Comparison of ENCODE assay signal across 11 cellular contexts in the genomic region with DNA sequence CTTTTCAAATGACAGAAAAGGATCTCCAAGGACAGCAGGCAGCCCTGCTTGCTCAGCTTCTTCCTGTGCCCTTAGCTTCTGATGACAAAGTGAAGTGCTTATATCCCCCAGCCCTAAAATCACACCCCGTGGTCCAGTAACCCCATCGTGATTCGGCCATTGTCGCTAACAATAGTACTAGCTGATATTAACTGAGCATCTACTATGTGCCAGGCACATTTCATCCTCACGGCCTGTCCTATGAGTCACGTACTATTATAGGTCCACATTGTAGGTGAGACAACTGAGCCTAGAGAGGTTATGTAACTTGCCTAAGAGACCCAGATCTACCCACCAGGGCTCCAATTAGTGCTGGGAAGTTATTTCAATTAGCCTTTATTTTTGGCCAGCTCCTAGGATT. TPM values are rescaled to one million over a fixed set of nuclear protein-coding genes. Genes with fewer than 3 reads are reported as not detected.
DNase-seq lines count a peak whose midpoint lies in the region; ATAC-seq and TF ChIP-seq lines count a peak whose summit lies in the region.
"Had no signal": no experiment of that assay in that cellular context is flagged by ENCODE, and none has a peak within 500 bp of the region (broad histone marks: within the 10 kb centered on the region; RNA-seq: fewer than 3 reads in every experiment).

No MANE protein-coding gene starts in this region.

- H3K9me3 ChIP-seq in HUES6 (ENCODE audit: control insufficient read depth, insufficient read depth, low read depth, low read length) (no peaks in the 10 kb centered on the region), neural progenitor cell (ENCODE audit: low read depth) (no peaks in the 10 kb centered on the region), SK-N-SH (no peaks in the 10 kb centered on the region)

- H4K20me1 ChIP-seq in neural progenitor cell (ENCODE audit: low read depth) = no peaks in the 10 kb centered on the region
- no peaks in the 10 kb centered on the region for H4K20me1 ChIP-seq in SK-N-SH (ENCODE audit: insufficient read depth)

- H3K9me2 ChIP-seq in SK-N-SH = no peaks in the 10 kb centered on the region

- H3K9me3 Mint-ChIP-seq in activated CD4-positive, alpha-beta T cell treated with anti-CD3 and anti-CD28 coated beads, Interleukin-2, amount 10 ng/mL, durations not matched to agents 24 days and 14 days = no peaks in the 10 kb centered on the region
- no peaks in the 10 kb centered on the region for H3K9me3 Mint-ChIP-seq in central memory CD8-positive, alpha-beta T cell
- no peaks in the 10 kb centered on the region for H3K9me3 Mint-ChIP-seq in neural progenitor cell

- WGBS in SK-N-SH (ENCODE audit: low lambda C conversion rate) = 86% methylated on average over 6 of the region's 6 CpGs

- no peak for TF ChIP-seq RAD21 in SK-N-SH (IDR thresholded peaks at IDR 0.05; ENCODE audit: low read length)

- H3K4me2 ChIP-seq in neural progenitor cell (peak overlapping the region; percentile 81), SK-N-SH (no peak overlapping the region)

- H3K27ac ChIP-seq in HUES6 (ENCODE audit: low read depth, low read length) (no peak overlapping the region), neural progenitor cell (no peak overlapping the region), SK-N-SH (ENCODE audit: low read depth in 2 of 2, low read length in 1 of 2) (no peak overlapping the region)

- TF ChIP-seq EP300 in SK-N-SH (IDR thresholded peaks at IDR 0.05; ENCODE audit: borderline replicate concordance in 1 of 2, low read depth in 1 of 2, low read length in 1 of 2) = no peak

- H3K27me3 Mint-ChIP-seq in activated CD4-positive, alpha-beta T cell treated with anti-CD3 and anti-CD28 coated beads, Interleukin-2, amount 10 ng/mL, durations not matched to agents 24 days and 14 days = peaks cover 79% of the 10 kb centered on the region
- peaks cover 45% of the 10 kb centered on the region for H3K27me3 Mint-ChIP-seq in central memory CD8-positive, alpha-beta T cell
- peaks cover 59% of the 10 kb centered on the region for H3K27me3 Mint-ChIP-seq in neural progenitor cell (ENCODE audit: insufficient read depth, low read depth)

- H3K36me3 ChIP-seq in HUES6 (ENCODE audit: control insufficient read depth, insufficient read depth, low read length) (no peaks in the 10 kb centered on the region), neural progenitor cell (no peaks in the 10 kb centered on the region), SK-N-SH (replicated peaks in 1 of 2; ENCODE audit: control insufficient read depth in 1 of 2, insufficient read depth in 2 of 2, low read length in 1 of 2) (no peaks in the 10 kb centered on the region)

- no peaks in the 10 kb centered on the region for H3K36me3 Mint-ChIP-seq in activated CD4-positive, alpha-beta T cell treated with anti-CD3 and anti-CD28 coated beads, Interleukin-2, amount 10 ng/mL, durations not matched to agents 24 days and 14 days (ENCODE audit: low read depth)
- H3K36me3 Mint-ChIP-seq in central memory CD8-positive, alpha-beta T cell (ENCODE audit: insufficient read depth) = peaks cover 2% of the 10 kb centered on the region
- no peaks in the 10 kb centered on the region for H3K36me3 Mint-ChIP-seq in neural progenitor cell

- H3K4me1 Mint-ChIP-seq in activated CD4-positive, alpha-beta T cell treated with anti-CD3 and anti-CD28 coated beads, Interleukin-2, amount 10 ng/mL, durations not matched to agents 24 days and 14 days = peaks cover 19% of the 10 kb centered on the region
- no peaks in the 10 kb centered on the region for H3K4me1 Mint-ChIP-seq in central memory CD8-positive, alpha-beta T cell
- H3K4me1 Mint-ChIP-seq in neural progenitor cell = peaks cover 7% of the 10 kb centered on the region

- DNase-seq in activated CD4-positive, alpha-beta T cell treated with anti-CD3 and anti-CD28 coated beads, Interleukin-2, amount 10 ng/mL, durations not matched to agents 24 days and 14 days = no peak
- DNase-seq in activated CD4-positive, alpha-beta T cell treated with anti-CD3 and anti-CD28 coated beads for 48 hours = no peak
- no peak for DNase-seq in central memory CD8-positive, alpha-beta T cell (ENCODE audit: low spot score in 2 of 2)
- DNase-seq in neural progenitor cell (ENCODE audit: low spot score) = no peak
- DNase-seq in dedifferentiated amniotic fluid mesenchymal stem cell (ENCODE audit: extremely low spot score) = no peak
- no peak for DNase-seq in G401 (ENCODE audit: low spot score)
- DNase-seq in SK-N-SH = no peak
- DNase-seq: NCI-H510A had no signal

- H2AFZ ChIP-seq in neural progenitor cell (replicated peaks) (no peak overlapping the region), SK-N-SH (ENCODE audit: low read depth) (no peak overlapping the region)

- POLR2A ChIA-PET in SK-N-SH (lab: Yijun Ruan, JAX) = no interaction called here

- H3K27ac Mint-ChIP-seq in activated CD4-positive, alpha-beta T cell treated with anti-CD3 and anti-CD28 coated beads, Interleukin-2, amount 10 ng/mL, durations not matched to agents 24 days and 14 days = peak overlapping the region; percentile 46
- H3K27ac Mint-ChIP-seq in central memory CD8-positive, alpha-beta T cell (ENCODE audit: low read depth) = no peak overlapping the region
- H3K27ac Mint-ChIP-seq in neural progenitor cell = no peak overlapping the region

- H3K79me2 ChIP-seq in neural progenitor cell (ENCODE audit: low read depth) = no peaks in the 10 kb centered on the region
- no peaks in the 10 kb centered on the region for H3K79me2 ChIP-seq in SK-N-SH (ENCODE audit: insufficient read depth)

- in situ Hi-C loops in G401 (cut with HindIII; ENCODE audit: low sequenced_read_pairs) = no loop called here

- peaks cover 12% of the 10 kb centered on the region; the same call in 1 of the 2 replicates for H3K4me1 ChIP-seq in HUES6 (ENCODE audit: control insufficient read depth, insufficient read depth, low read length)
- H3K4me1 ChIP-seq in neural progenitor cell = no peaks in the 10 kb centered on the region
- peaks cover 0 to 4% of the 10 kb centered on the region in 2 experiments; a peak in 1 of 4 replicates for H3K4me1 ChIP-seq in SK-N-SH (ENCODE audit: control insufficient read depth in 1 of 2, insufficient read depth in 2 of 2, low read depth in 1 of 2, low read length in 1 of 2)

- peaks cover 88% of the 10 kb centered on the region for H3K27me3 ChIP-seq in HUES6 (ENCODE audit: control insufficient read depth, insufficient read depth, low read length)
- H3K27me3 ChIP-seq in neural progenitor cell = peaks cover 90% of the 10 kb centered on the region
- peaks cover 29% of the 10 kb centered on the region; the same call in 1 of the 2 replicates for H3K27me3 ChIP-seq in SK-N-SH (ENCODE audit: insufficient read depth)

- intact Hi-C loops in activated CD4-positive, alpha-beta T cell treated with anti-CD3 and anti-CD28 coated beads, Interleukin-2, amount 10 ng/mL, durations not matched to agents 24 days and 14 days (cut with micrococcal nuclease) = loop anchor here (2.0 to 5.0 kb wide), 2 partner anchors 196 to 342 kb away; a partner anchor contains a TSS

- H3K4me3 Mint-ChIP-seq in activated CD4-positive, alpha-beta T cell treated with anti-CD3 and anti-CD28 coated beads, Interleukin-2, amount 10 ng/mL, durations not matched to agents 24 days and 14 days = peak overlapping the region; percentile 86
- peak overlapping the region; percentile 74 for H3K4me3 Mint-ChIP-seq in central memory CD8-positive, alpha-beta T cell
- H3K4me3 Mint-ChIP-seq in neural progenitor cell = peak overlapping the region; percentile 86

- TF ChIP-seq CTCF in neural progenitor cell (IDR thresholded peaks at IDR 0.05) (no peak), SK-N-SH (IDR thresholded peaks at IDR 0.05) (no peak)

- H3K9ac ChIP-seq in HUES6 (ENCODE audit: low read length) (no peak overlapping the region), neural progenitor cell (no peak overlapping the region), SK-N-SH (no peak overlapping the region)

- H3F3A ChIP-seq in neural progenitor cell (ENCODE audit: low read depth) (peaks cover 7% of the 10 kb centered on the region), SK-N-SH (replicated peaks; ENCODE audit: insufficient read depth) (peaks cover 3% of the 10 kb centered on the region)

- ATAC-seq in central memory CD8-positive, alpha-beta T cell (replicated peaks; ENCODE audit: extremely low read depth, poor library complexity, severe bottlenecking) = no peak

- CTCF ChIA-PET in SK-N-SH (lab: Yijun Ruan, JAX) = interaction anchor here (1.1 to 15.5 kb wide), 7 partner anchors 17 to 68 kb away, joined by 3 to 246 read pairs (median 4); no protein-coding TSS in a partner anchor

- H3K4me3 ChIP-seq in HUES6 (ENCODE audit: low read depth, low read length) (peak overlapping the region; percentile 73), neural progenitor cell (no peak overlapping the region), SK-N-SH (ENCODE audit: low read depth in 2 of 2, low read length in 1 of 2) (no peak overlapping the region)

TF ChIP-seq in SK-N-SH, 30 proteins besides CTCF, POLR2A, EP300 and RAD21 (continues in another document):
- TF ChIP-seq YY1 (IDR thresholded peaks at IDR 0.05; ENCODE audit: low read depth) (no peak), RCOR1 (IDR thresholded peaks at IDR 0.05; ENCODE audit: low read length) (no peak), RFX5 (IDR thresholded peaks at IDR 0.05; ENCODE audit: low read length) (no peak)

RNA-seq across cellular contexts. Expression of a gene that starts 6.1 kb away (rescaled TPM):
- total RNA-seq in activated CD4-positive, alpha-beta T cell treated with anti-CD3 and anti-CD28 coated beads, Interleukin-2, amount 10 ng/mL, durations not matched to agents 24 days and 14 days = 0.07 and 0.36 TPM in 2 replicates
- total RNA-seq in neural progenitor cell (ENCODE audit: low replicate concordance) = 3.6 and 7.1 TPM in 2 replicates
- not detected in 2 replicates for total RNA-seq in G401 (2014; rRNA removed; shearing (Covaris generic))
- 1.2 and 2.0 TPM in 2 replicates for polyA plus RNA-seq in SK-N-SH (2012; rRNA removed)
- 1.2 and 1.3 TPM in 2 replicates for polyA plus RNA-seq in SK-N-SH (2012; cell fraction: cytosol; rRNA removed)
- polyA plus RNA-seq in SK-N-SH (2012; cell fraction: nucleus; rRNA removed) = 1.4 and 1.7 TPM in 2 replicates
- total RNA-seq: K562, smooth muscle cell had no signal
- polyA plus RNA-seq: smooth muscle cell had no signal

RNA-seq across cellular contexts. Expression of a gene that starts 29.9 kb away (rescaled TPM):
- 0.02 and 0.05 TPM in 2 replicates for total RNA-seq in activated CD4-positive, alpha-beta T cell treated with anti-CD3 and anti-CD28 coated beads, Interleukin-2, amount 10 ng/mL, durations not matched to agents 24 days and 14 days
- total RNA-seq in neural progenitor cell (ENCODE audit: low replicate concordance) = 0.15 and 0.37 TPM in 2 replicates
- 0.10 TPM in 1 of 2 replicates, not detected in the other for total RNA-seq in G401 (2014; rRNA removed; shearing (Covaris generic))
- 0.03 and 0.05 TPM in 2 replicates for polyA plus RNA-seq in SK-N-SH (2012; rRNA removed)
- 0.01 and 0.03 TPM in 2 replicates for polyA plus RNA-seq in SK-N-SH (2012; cell fraction: cytosol; rRNA removed)
- polyA plus RNA-seq in SK-N-SH (2012; cell fraction: nucleus; rRNA removed) = 0.01 and 0.02 TPM in 2 replicates
- total RNA-seq: K562 had no signal
- polyA plus RNA-seq: K562 had no signal

RNA-seq across cellular contexts. Expression of a gene that starts 59.8 kb away (rescaled TPM):
- 0.14 and 0.28 TPM in 2 replicates for total RNA-seq in activated CD4-positive, alpha-beta T cell treated with anti-CD3 and anti-CD28 coated beads, Interleukin-2, amount 10 ng/mL, durations not matched to agents 24 days and 14 days
- not detected in 2 replicates for total RNA-seq in neural progenitor cell (ENCODE audit: low replicate concordance)
- total RNA-seq in G401 (2014; rRNA removed; shearing (Covaris generic)) = not detected in 2 replicates
- polyA plus RNA-seq in SK-N-SH (2012; rRNA removed) = not detected in 2 replicates
- polyA plus RNA-seq in SK-N-SH (2012; cell fraction: cytosol; rRNA removed) = not detected in 2 replicates
- polyA plus RNA-seq in SK-N-SH (2012; cell fraction: nucleus; rRNA removed) = not detected in 2 replicates
- total RNA-seq: K562, smooth muscle cell had no signal
- polyA plus RNA-seq: smooth muscle cell had no signal
